ENCODE assay signal across 1 cellular context in genomic region chr14:30227871-30228270, GRCh38.
TF ChIP-seq lines count a peak whose summit lies in the region.

No MANE protein-coding gene starts in this region.

TF ChIP-seq in SK-N-SH treated with all-trans-retinoic acid at 6 μM for 48 hours, 23 proteins besides CTCF, POLR2A, EP300 and RAD21 (continued from another document):
- no peak for TF ChIP-seq SNAI2 (CRISPR knock-in tag; IDR thresholded peaks at IDR 0.05)
- no peak for TF ChIP-seq CSRNP3 (CRISPR knock-in tag; IDR thresholded peaks at IDR 0.05)
- TF ChIP-seq ZC3H10 (CRISPR knock-in tag; IDR thresholded peaks at IDR 0.05) = no peak
TF ChIP-seq in SK-N-SH treated with all-trans-retinoic acid at 6 μM for 48 hours: peak in this region for 0.
